ENCODE assay signal across 23 cellular contexts in the genomic region with DNA sequence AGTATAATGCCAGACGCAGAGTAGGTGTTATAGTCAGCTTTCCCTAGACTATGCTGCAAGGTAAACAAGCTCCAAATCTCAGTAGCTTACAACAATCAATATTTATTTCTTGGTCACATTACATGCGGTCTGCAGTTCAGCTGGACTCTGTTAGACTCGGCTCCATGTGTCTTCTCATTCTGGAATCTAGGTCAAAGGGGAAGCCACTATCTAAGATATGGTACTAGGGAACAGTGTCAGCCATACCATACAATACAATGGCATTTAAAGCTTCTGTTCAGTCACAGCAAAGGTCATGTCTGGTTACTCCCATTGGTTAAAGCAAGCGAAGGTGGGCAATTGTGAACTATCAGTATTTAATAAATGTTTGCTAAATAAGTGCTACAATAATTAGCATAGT.
DNase-seq lines count a peak whose midpoint lies in the region; ATAC-seq lines count a peak whose summit lies in the region.
"Had no signal": no experiment of that assay in that cellular context is flagged by ENCODE, and none has a peak within 500 bp of the region (broad histone marks: within the 10 kb centered on the region; RNA-seq: fewer than 3 reads in every experiment).

No MANE protein-coding gene starts in this region.

- no peak overlapping the region for H3K18ac ChIP-seq in trophoblast cell (ENCODE audit: low read length)

- DNase-seq in Right ventricle myocardium superior (no peak), right cardiac atrium (no peak), left ventricle myocardium superior (no peak), cardiac septum (ENCODE audit: low spot score) (no peak), trophoblast cell (peak; percentile 21 to 82), LoVo (ENCODE audit: low spot score) (no peak)
- DNase-seq: 8988T; ACHN; AML-193; BE2C; CD4-positive, alpha-beta T cell; CD8-positive, alpha-beta memory T cell; DMS 273 treated with DMSO at 0.1 percent for 48 hours; DMS79; EL; GDM1; H9 had no signal

- H3K79me1 ChIP-seq in trophoblast cell (ENCODE audit: low read length): no peaks in the 10 kb centered on the region

- 50% methylated on average over 4 of the region's 4 CpGs for WGBS in right cardiac atrium
- no CpG with 5 or more reads among the region's 4 CpGs for WGBS in trophoblast cell (ENCODE audit: extremely low coverage, insufficient coverage, insufficient read length)

- ATAC-seq in Right ventricle myocardium superior (ENCODE audit: poor library complexity) (peak; percentile 72), right cardiac atrium (no peak), left ventricle myocardium superior (peak; percentile 81), HG03439 (IDR thresholded peaks at IDR 0.05; ENCODE audit: unreplicated experiment) (no peak)
- ATAC-seq: A549, GM12878, GM23338, HCT116 had no signal

- H2AK5ac ChIP-seq in trophoblast cell (ENCODE audit: low read length): no peak overlapping the region

- H3K4me3 ChIP-seq in right cardiac atrium (ENCODE audit: low read length) (no peak overlapping the region), trophoblast cell (ENCODE audit: low read depth, low read length) (no peak overlapping the region)
- H3K4me3 ChIP-seq: A549; BLaER1 treated with 17β-estradiol and CSF1 and Interleukin-3, amounts not matched to agents 10 nM and 100 nM; GM12878; GM23338 had no signal

- no peak overlapping the region for H3K14ac ChIP-seq in trophoblast cell (ENCODE audit: low read length)

- H3K4me1 ChIP-seq in right cardiac atrium (ENCODE audit: control insufficient read depth, insufficient read depth, low read length) (no peaks in the 10 kb centered on the region), trophoblast cell (ENCODE audit: control insufficient read depth in 1 of 2, insufficient read depth in 2 of 2, low read length in 2 of 2) (peaks cover 2 to 3% of the 10 kb centered on the region in 2 experiments)
- H3K4me1 ChIP-seq: A549, BE2C had no signal

- H4K91ac ChIP-seq in trophoblast cell (ENCODE audit: low read depth, low read length): no peak overlapping the region

- no peak overlapping the region for H2BK12ac ChIP-seq in trophoblast cell (ENCODE audit: low read length)

- H3K9me3 ChIP-seq in right cardiac atrium (ENCODE audit: control insufficient read depth, low read length) (no peaks in the 10 kb centered on the region), trophoblast cell (ENCODE audit: insufficient read depth, low read depth, low read length) (no peaks in the 10 kb centered on the region)
- H3K9me3 ChIP-seq: A549, BE2C had no signal

- H3K36me3 ChIP-seq in trophoblast cell (ENCODE audit: control insufficient read depth in 1 of 2, insufficient read depth in 2 of 2, low read length in 2 of 2): no peaks in the 10 kb centered on the region
- H3K36me3 ChIP-seq: BE2C; BLaER1 treated with 17β-estradiol and CSF1 and Interleukin-3, amounts not matched to agents 10 nM and 100 nM had no signal

- H2BK120ac ChIP-seq in trophoblast cell (ENCODE audit: insufficient read depth, low read length, poor library complexity): no peak overlapping the region

- H3K27ac ChIP-seq in right cardiac atrium (ENCODE audit: low read length) (no peak overlapping the region), trophoblast cell (ENCODE audit: low read depth, low read length) (no peak overlapping the region)
- H3K27ac ChIP-seq: A549; BLaER1 treated with 17β-estradiol and CSF1 and Interleukin-3, amounts not matched to agents 10 nM and 100 nM had no signal

- no peaks in the 10 kb centered on the region for H3K79me2 ChIP-seq in trophoblast cell (ENCODE audit: control insufficient read depth, insufficient read depth, low read length, poor library complexity)

- intact Hi-C loops in Right ventricle myocardium superior (cut with DNase I): no loop called here
- intact Hi-C loops in right cardiac atrium (cut with DNase I): no loop called here
- intact Hi-C loops in left ventricle myocardium superior (cut with micrococcal nuclease): no loop called here
- intact Hi-C loops in cardiac septum (cut with DNase I): no loop called here

- H3K27me3 ChIP-seq in right cardiac atrium (ENCODE audit: control insufficient read depth, insufficient read depth): no peaks in the 10 kb centered on the region
- no peaks in the 10 kb centered on the region for H3K27me3 ChIP-seq in trophoblast cell (ENCODE audit: insufficient read depth, low read length)
- H3K27me3 ChIP-seq: BLaER1 treated with 17β-estradiol and CSF1 and Interleukin-3, amounts not matched to agents 10 nM and 100 nM had no signal

- no peak overlapping the region for H3K4me2 ChIP-seq in trophoblast cell (ENCODE audit: low read length)
- H3K4me2 ChIP-seq: A549; BLaER1 treated with 17β-estradiol and CSF1 and Interleukin-3, amounts not matched to agents 10 nM and 100 nM; GM23338 had no signal

- no peak overlapping the region for H4K12ac ChIP-seq in trophoblast cell (ENCODE audit: low read depth, low read length)

- no peak overlapping the region for H3K9ac ChIP-seq in trophoblast cell (ENCODE audit: low read length)
- H3K9ac ChIP-seq: BLaER1 treated with 17β-estradiol and CSF1 and Interleukin-3, amounts not matched to agents 10 nM and 100 nM had no signal

- no peak overlapping the region for H4K8ac ChIP-seq in trophoblast cell (ENCODE audit: low read depth, low read length)

- no peak overlapping the region for H3K23ac ChIP-seq in trophoblast cell (ENCODE audit: low read length)

- H3K4ac ChIP-seq in trophoblast cell (ENCODE audit: low read depth, low read length): no peak overlapping the region

- H2BK5ac ChIP-seq in trophoblast cell (ENCODE audit: low read depth, low read length, poor library complexity): no peak overlapping the region

- H2AFZ ChIP-seq in trophoblast cell (ENCODE audit: insufficient read depth, low read length, poor library complexity): no peak overlapping the region
- H2AFZ ChIP-seq: GM23338 had no signal

Comparison
In these comparisons a context has a peak if more than half of its experiments do, and no peak if none do; other contexts are left out.
1. ATAC-seq: peak in Right ventricle myocardium superior (single experiment) and left ventricle myocardium superior (single experiment); none in right cardiac atrium (0 of 2) and HG03439 (single experiment).
2. DNase-seq: peak in trophoblast cell (2 of 2); none in Right ventricle myocardium superior (single experiment), right cardiac atrium (0 of 3), left ventricle myocardium superior (single experiment), cardiac septum (single experiment) and LoVo (single experiment).